Comparison of ENCODE assay signal across 1 cellular context in genomic region chr17:74430385-74430705, GRCh38.
TF ChIP-seq lines count a peak whose summit lies in the region.

No MANE protein-coding gene starts in this region.

TF ChIP-seq in HepG2, 621 proteins besides CTCF, POLR2A, EP300 and RAD21 (continued from another document):
- no peak for TF ChIP-seq CREBL2 (CRISPR knock-in tag; IDR thresholded peaks at IDR 0.05; ENCODE audit: borderline replicate concordance)
- TF ChIP-seq, protein P1, sequence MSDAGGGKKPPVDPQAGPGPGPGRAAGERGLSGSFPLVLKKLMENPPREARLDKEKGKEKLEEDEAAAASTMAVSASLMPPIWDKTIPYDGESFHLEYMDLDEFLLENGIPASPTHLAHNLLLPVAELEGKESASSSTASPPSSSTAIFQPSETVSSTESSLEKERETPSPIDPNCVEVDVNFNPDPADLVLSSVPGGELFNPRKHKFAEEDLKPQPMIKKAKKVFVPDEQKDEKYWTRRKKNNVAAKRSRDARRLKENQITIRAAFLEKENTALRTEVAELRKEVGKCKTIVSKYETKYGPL (CRISPR knock-in tag; IDR thresholded peaks at IDR 0.05): no peak
- no peak for TF ChIP-seq ARNTL (CRISPR knock-in tag; IDR thresholded peaks at IDR 0.05)
- TF ChIP-seq, protein P2, sequence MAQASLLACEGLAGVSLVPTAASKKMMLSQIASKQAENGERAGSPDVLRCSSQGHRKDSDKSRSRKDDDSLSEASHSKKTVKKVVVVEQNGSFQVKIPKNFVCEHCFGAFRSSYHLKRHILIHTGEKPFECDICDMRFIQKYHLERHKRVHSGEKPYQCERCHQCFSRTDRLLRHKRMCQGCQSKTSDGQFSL (CRISPR knock-in tag; IDR thresholded peaks at IDR 0.05): no peak
- TF ChIP-seq TEAD3 (CRISPR knock-in tag; optimal IDR thresholded peaks at IDR 0.05; ENCODE audit: borderline replicate concordance): no peak
- no peak for TF ChIP-seq SNAPC4 (CRISPR knock-in tag; IDR thresholded peaks at IDR 0.05)
- no peak for TF ChIP-seq ZBTB43 (CRISPR knock-in tag; conservative IDR thresholded peaks at IDR 0.05)
- TF ChIP-seq MBNL3 (CRISPR knock-in tag; conservative IDR thresholded peaks at IDR 0.05): no peak
- TF ChIP-seq HDAC2 (CRISPR knock-in tag; IDR thresholded peaks at IDR 0.05): no peak
- TF ChIP-seq SMARCE1 (IDR thresholded peaks at IDR 0.05; ENCODE audit: borderline replicate concordance): no peak
TF ChIP-seq in HepG2: peak in this region for 43.
